ENCODE assay signal across 28 cellular contexts in the genomic region with DNA sequence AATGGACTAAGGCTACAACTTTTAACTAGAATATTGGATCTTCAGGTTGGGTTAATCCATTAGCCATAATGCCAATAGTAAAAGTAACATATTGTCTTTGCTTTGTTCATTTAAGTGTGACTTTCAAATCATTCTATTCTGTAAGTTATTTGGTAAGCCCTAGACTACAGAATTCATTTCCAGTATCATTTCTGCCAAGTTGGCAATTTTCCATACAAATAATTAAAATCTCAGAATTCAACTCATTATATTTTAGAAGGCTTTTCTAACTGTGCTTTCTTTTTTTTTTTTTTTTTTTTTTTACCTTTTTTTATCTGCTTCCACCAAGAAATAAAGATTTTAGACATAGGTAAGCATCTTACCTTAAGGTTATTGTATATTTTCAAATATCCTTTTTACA.
"Had no signal": no experiment of that assay in that cellular context is flagged by ENCODE, and none has a peak within 500 bp of the region (broad histone marks: within the 10 kb centered on the region; RNA-seq: fewer than 3 reads in every experiment).

No MANE protein-coding gene starts in this region.

- H3K9me3 ChIP-seq: esophagus squamous epithelium had no signal

- H3K27ac ChIP-seq: brain microvascular endothelial cell, coronary artery, epithelial cell of prostate, gastroesophageal sphincter had no signal

- DNase-seq: activated CD4-positive, alpha-beta T cell treated with anti-CD3 and anti-CD28 coated beads for 48 hours; activated CD4-positive, alpha-beta T cell treated with anti-CD3 and anti-CD28 coated beads, Interleukin-2, amount 50 U/mL, for 1 hour; activated CD4-positive, alpha-beta T cell treated with anti-CD3 and anti-CD28 coated beads, Interleukin-2, amount 50 U/mL, for 48 hours; activated CD8-positive, alpha-beta memory T cell treated with anti-CD3 and anti-CD28 coated beads for 24 hours; activated CD8-positive, alpha-beta T cell treated with anti-CD3 and anti-CD28 coated beads for 36 hours; activated effector memory CD4-positive, alpha-beta T cell treated with Interleukin-2 at 50 U/mL for 16 hours; activated gamma-delta T cell treated with Interleukin-2 at 50 U/mL for 16 hours; activated naive CD4-positive, alpha-beta T cell treated with anti-CD3 and anti-CD28 coated beads, Interleukin-2, amount 50 U/mL, for 16 hours; activated naive CD4-positive, alpha-beta T cell treated with Interleukin-2 at 50 U/mL for 16 hours; activated T-cell treated with anti-CD3 and anti-CD28 coated beads, Interleukin-2, amount 50 U/mL, for 4 hours; amniotic stem cell; anterior cingulate cortex; brain microvascular endothelial cell; dermis blood vessel endothelial cell; effector CD8-positive, alpha-beta T cell; esophagus squamous epithelium; foreskin melanocyte; head of caudate nucleus; T-helper 2 cell had no signal

- ATAC-seq: activated CD8-positive, alpha-beta T cell treated with anti-CD3 and anti-CD28 coated beads for 36 hours; activated T-cell treated with anti-CD3 and anti-CD28 coated beads, Interleukin-2, amount 50 U/mL, for 4 hours; activated T-helper 17 cell treated with anti-CD3 and anti-CD28 coated beads, Interleukin-2, amount 50 U/mL, for 72 hours; gastroesophageal sphincter; WTC11 had no signal

- H3K27me3 ChIP-seq: brain microvascular endothelial cell, esophagus squamous epithelium, gastroesophageal sphincter had no signal

- FAIRE-seq: astrocyte, bronchial epithelial cell, endometrium, endothelial cell of umbilical vein had no signal

- H3K4me3 ChIP-seq: coronary artery, esophagus squamous epithelium, gastroesophageal sphincter had no signal

- H3K4me1 ChIP-seq: gastroesophageal sphincter had no signal

- H3K36me3 ChIP-seq: brain microvascular endothelial cell, esophagus squamous epithelium had no signal
